Comparison of ENCODE assay signal across 16 cellular contexts in genomic region chr1:203197625-203198024, GRCh38. TPM values are rescaled to one million over a fixed set of nuclear protein-coding genes. Genes with fewer than 3 reads are reported as not detected.
DNase-seq lines count a peak whose midpoint lies in the region; ATAC-seq, FAIRE-seq and TF ChIP-seq lines count a peak whose summit lies in the region.
"Had no signal": no experiment of that assay in that cellular context is flagged by ENCODE, and none has a peak within 500 bp of the region (broad histone marks: within the 10 kb centered on the region; RNA-seq: fewer than 3 reads in every experiment).

No MANE protein-coding gene starts in this region.

- in situ Hi-C loops in transverse colon (cut with MboI; ENCODE audit: low pct_ligation_motif_present in 1 of 4, low pct_unique_long_range_greater_than_20kb in 1 of 4, low sequenced_read_pairs in 3 of 4): no loop called here

- ATAC-seq in HG02642 (IDR thresholded peaks at IDR 0.05; ENCODE audit: poor library complexity, unreplicated experiment): no peak
- ATAC-seq in HG02970 (IDR thresholded peaks at IDR 0.05; ENCODE audit: low FRiP score, unreplicated experiment): no peak
- ATAC-seq: HepG2, Right ventricle myocardium inferior had no signal

- H3K27me3 ChIP-seq in neutrophil (no peaks in the 10 kb centered on the region), transverse colon (no peaks in the 10 kb centered on the region)

- TF ChIP-seq CTCF in cardiac fibroblast (IDR thresholded peaks at IDR 0.05; ENCODE audit: low read depth, low read length) (no peak), neutrophil (IDR thresholded peaks at IDR 0.05) (no peak), transverse colon (IDR thresholded peaks at IDR 0.05) (no peak)

- TF ChIP-seq POLR2A in transverse colon (IDR thresholded peaks at IDR 0.05): no peak

- TF ChIP-seq EP300 in transverse colon (IDR thresholded peaks at IDR 0.05; ENCODE audit: low read depth): no peak

- DNase-seq in AG20443 (ENCODE audit: low spot score) (peak; percentile 78), HTR-8/SVneo (ENCODE audit: insufficient read length, low spot score) (peak; percentile 81), cardiac fibroblast (ENCODE audit: low read depth in 2 of 2) (peak; percentile 62 to 90), GM19238 (ENCODE audit: insufficient read length, low spot score) (no peak), transverse colon (no peak)
- DNase-seq: activated CD4-positive, CD25-positive, alpha-beta regulatory T cell; activated effector memory CD4-positive, alpha-beta T cell treated with Interleukin-2 at 50 U/mL for 16 hours; COR-L47; NCI-H2171; spleen; stimulated activated CD8-positive, alpha-beta memory T cell treated with anti-CD3 and anti-CD28 coated beads, Interleukin-4, amount 100 ng/mL, for 48 hours had no signal

- H3K27ac ChIP-seq in neutrophil (peak overlapping the region; percentile 11), transverse colon (no peak overlapping the region)

- H3K4me1 ChIP-seq in neutrophil (ENCODE audit: control insufficient read depth in 1 of 2, insufficient read depth in 1 of 2, low read depth in 1 of 2, low read length in 1 of 2) (peaks cover 37 to 38% of the 10 kb centered on the region in 2 experiments), transverse colon (peaks cover 0 to 6% (median 0%) of the 10 kb centered on the region in 4 donors)

- intact Hi-C loops in transverse colon (cut with DNase I; ENCODE audit: low total_unique reads): no loop called here

- H3K36me3 ChIP-seq in neutrophil: no peaks in the 10 kb centered on the region
- H3K36me3 ChIP-seq in transverse colon: no peaks in the 10 kb centered on the region
- H3K36me3 ChIP-seq: spleen had no signal

- H3K9me3 ChIP-seq in neutrophil (no peaks in the 10 kb centered on the region), transverse colon (no peaks in the 10 kb centered on the region)
- H3K9me3 ChIP-seq: spleen had no signal

- H3K4me3 ChIP-seq in cardiac fibroblast (replicated peaks in 1 of 2; ENCODE audit: low read depth in 2 of 2, low read length in 2 of 2) (no peak overlapping the region), neutrophil (ENCODE audit: low read depth in 1 of 2, low read length in 1 of 2) (no peak overlapping the region), transverse colon (no peak overlapping the region)
- H3K4me3 ChIP-seq: spleen had no signal

- 58% methylated on average over 3 of the region's 3 CpGs; no CpG with 5 or more reads in 1 of the 2 donors for WGBS in transverse colon (ENCODE audit: low coverage in 1 of 2), 2 donors

- FAIRE-seq in HTR-8/SVneo (lab: Jason Lieb, UNC): peak; percentile 40
- FAIRE-seq: HepG2 had no signal

RNA-seq across cellular contexts. Expression of gene CHI3L1, which starts 11.1 kb away (rescaled TPM):
- total RNA-seq in transverse colon: 10 to 100 TPM in 1 of 4 donors, 1 to 10 TPM in 1, not detected in 2; 2.9 to 23.2 TPM

RNA-seq across cellular contexts. Expression of gene MYBPH, which starts 22.0 kb away (rescaled TPM):
- total RNA-seq in transverse colon: not detected
- total RNA-seq: HepG2, Right ventricle myocardium inferior had no signal

RNA-seq across cellular contexts. Expression of gene CHIT1, which starts 31.8 kb away (rescaled TPM):
- total RNA-seq in transverse colon: under 1 TPM in 1 of 4 donors, not detected in 3; 0.79 TPM
- total RNA-seq: HepG2 had no signal

Comparison
In these comparisons a context has a peak if more than half of its experiments do, and no peak if none do; other contexts are left out.
1. DNase-seq: peak in AG20443 (single experiment), HTR-8/SVneo (single experiment) and cardiac fibroblast (2 of 2); none in GM19238 (single experiment) and transverse colon (single experiment).